Comparison of ENCODE assay signal across 1 cellular context in genomic region chr17:44382917-44383316, GRCh38.
TF ChIP-seq lines count a peak whose summit lies in the region.

No MANE protein-coding gene starts in this region.

TF ChIP-seq in H1, 55 proteins besides CTCF, POLR2A, EP300 and RAD21:
- TF ChIP-seq SP2 (IDR thresholded peaks at IDR 0.05; ENCODE audit: low read length) (no peak), MAFK (IDR thresholded peaks at IDR 0.05; ENCODE audit: low read depth, low read length) (no peak)
TF ChIP-seq in H1: peak in this region for 0.
